8 cellular contexts compared by ENCODE assay signal in the genomic region with DNA sequence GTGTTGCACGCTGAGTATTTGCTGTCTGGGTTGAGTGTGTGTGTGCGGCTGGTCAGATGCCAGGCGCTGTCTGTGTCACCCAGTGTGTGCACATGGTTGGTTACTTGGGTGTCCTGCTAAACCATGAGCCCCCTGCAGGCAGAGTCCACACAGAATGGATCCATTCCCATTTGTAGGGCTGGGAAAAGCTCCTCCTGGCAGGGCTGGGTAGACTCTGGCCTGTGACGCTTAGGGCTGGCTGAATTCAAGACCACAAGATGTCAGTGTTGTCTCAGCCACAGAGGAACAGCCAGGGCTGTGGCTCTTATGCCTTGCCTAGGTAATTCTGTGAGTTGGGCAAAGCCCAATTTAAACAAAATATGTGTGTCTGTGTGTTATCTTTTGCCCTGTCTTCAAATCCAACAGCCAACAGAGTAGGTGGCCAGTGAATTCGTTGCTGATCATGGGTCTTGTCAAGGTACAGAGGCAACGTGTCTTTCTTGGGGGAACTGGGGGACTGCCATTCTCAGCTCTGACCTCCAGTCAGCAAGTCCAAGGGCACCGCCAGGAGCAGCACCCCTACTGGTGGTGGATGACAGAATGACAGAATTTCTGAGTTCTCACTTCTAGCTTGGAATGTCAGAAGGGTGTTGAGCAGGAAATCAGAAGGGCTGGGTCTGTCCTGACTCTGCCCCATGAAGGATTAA.
DNase-seq lines count a peak whose midpoint lies in the region; ATAC-seq and TF ChIP-seq lines count a peak whose summit lies in the region.

No MANE protein-coding gene starts in this region.

- H3K27me3 ChIP-seq in ovary, result no peaks in the 10 kb centered on the region

- no peak for TF ChIP-seq EP300 in ovary (IDR thresholded peaks at IDR 0.05)

- DNase-seq in GM12865 (ENCODE audit: low read depth) (peak; percentile 31), NCI-H2196 (lab: John Stamatoyannopoulos, UW; ENCODE audit: unreplicated experiment) (peak; percentile 21), cerebellar cortex (ENCODE audit: low spot score) (peak; percentile 69), midbrain (lab: John Stamatoyannopoulos, UW) (peak; percentile 30), ovary (no peak)
- no peak for DNase-seq in stimulated activated CD4-positive, alpha-beta T cell treated with anti-CD3 and anti-CD28 coated beads, Interleukin-12 subunit alpha, Interleukin-12 subunit beta, amount 100 ng/mL, for 4 hours

- H3K4me3 ChIP-seq in GM12865 (ENCODE audit: low read depth, low read length) (no peak overlapping the region), ovary (no peak overlapping the region)

- no peaks in the 10 kb centered on the region for H3K36me3 ChIP-seq in ovary

- no peak overlapping the region for H3K27ac ChIP-seq in ovary

- H3K4me1 ChIP-seq in ovary (ENCODE audit: insufficient read depth), result no peaks in the 10 kb centered on the region

- WGBS in ovary, 3 donors, result 35 to 39% (median 35%) methylated on average over 7 of the region's 7 CpGs

- ATAC-seq in HG02798 (IDR thresholded peaks at IDR 0.05; ENCODE audit: poor library complexity, unreplicated experiment) (peak; percentile 45), GM18517 (IDR thresholded peaks at IDR 0.05; ENCODE audit: unreplicated experiment) (no peak)

- peak; percentile 27 for TF ChIP-seq CTCF in GM12865 (IDR thresholded peaks at IDR 0.05; ENCODE audit: insufficient read depth, low read depth, low read length, missing control alignments)
- no peak for TF ChIP-seq CTCF in ovary (IDR thresholded peaks at IDR 0.05)

- H3K9me3 ChIP-seq in ovary, result no peaks in the 10 kb centered on the region

- TF ChIP-seq POLR2A in ovary (IDR thresholded peaks at IDR 0.05), result no peak

- intact Hi-C loops in ovary (cut with DNase I), result no loop called here

Comparison
In these comparisons a context has a peak if more than half of its experiments do, and no peak if none do; other contexts are left out.
1. DNase-seq: peak in GM12865 (single experiment), NCI-H2196 (single experiment), cerebellar cortex (single experiment) and midbrain (single experiment); none in stimulated activated CD4-positive, alpha-beta T cell treated with anti-CD3 and anti-CD28 coated beads, Interleukin-12 subunit alpha, Interleukin-12 subunit beta, amount 100 ng/mL, for 4 hours (single experiment) and ovary (0 of 5).